ENCODE assay signal across 19 cellular contexts in the genomic region with DNA sequence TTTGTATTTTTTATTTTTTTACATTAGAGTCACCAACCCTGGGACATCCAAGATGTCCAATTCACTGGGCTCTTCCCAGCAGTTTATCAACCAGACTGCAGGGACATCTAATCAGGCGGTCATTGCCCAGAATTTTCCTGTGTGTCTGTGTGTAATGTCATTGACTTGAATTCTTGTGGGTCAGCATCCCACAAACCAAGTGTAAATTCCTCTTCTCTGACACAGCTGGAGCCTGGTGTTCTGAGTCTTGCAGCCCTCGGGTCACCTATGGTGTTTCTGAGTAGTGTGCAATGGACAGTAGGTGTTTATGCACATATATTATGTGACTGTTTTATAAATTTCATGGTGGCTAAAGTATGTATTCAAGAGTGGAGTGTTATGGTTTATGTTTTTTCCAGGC.
A peak's percentile ranks its signal among the peaks of the same experiment; 100 is the strongest.
DNase-seq lines count a peak whose midpoint lies in the region; ATAC-seq and TF ChIP-seq lines count a peak whose summit lies in the region.
"Had no signal": no experiment of that assay in that cellular context is flagged by ENCODE, and none has a peak within 500 bp of the region (broad histone marks: within the 10 kb centered on the region; RNA-seq: fewer than 3 reads in every experiment).

No MANE protein-coding gene starts in this region.

- no peak overlapping the region for H3K9ac ChIP-seq in mesenchymal stem cell (ENCODE audit: low read length)
- H3K9ac ChIP-seq: BLaER1 had no signal

- peaks cover 3% of the 10 kb centered on the region for H3K9me3 Mint-ChIP-seq in chondrocyte (ENCODE audit: low read depth)
- peaks cover 17% of the 10 kb centered on the region for H3K9me3 Mint-ChIP-seq in activated CD8-positive, alpha-beta T cell treated with anti-CD3 and anti-CD28 coated beads, Interleukin-2, amount 10 ng/mL, durations not matched to agents 7 days and 5 days (ENCODE audit: insufficient read depth)

- no peak overlapping the region for H4K8ac ChIP-seq in mesenchymal stem cell (ENCODE audit: low read length)

- H3K14ac ChIP-seq in mesenchymal stem cell (ENCODE audit: low read length in 2 of 2), result no peak overlapping the region

- H3K36me3 ChIP-seq in BJ (ENCODE audit: control insufficient read depth, insufficient read depth, low read length), result no peaks in the 10 kb centered on the region
- H3K36me3 ChIP-seq in mesenchymal stem cell (ENCODE audit: control insufficient read depth in 1 of 2, insufficient read depth in 2 of 2, low read depth in 1 of 2, low read length in 2 of 2), result no peaks in the 10 kb centered on the region
- no peaks in the 10 kb centered on the region for H3K36me3 ChIP-seq in testis (ENCODE audit: low read depth, missing control alignments)
- H3K36me3 ChIP-seq: BLaER1 had no signal

- no peak overlapping the region for H2BK12ac ChIP-seq in mesenchymal stem cell (ENCODE audit: low read length in 2 of 2)

- DNase-seq in BJ (ENCODE audit: low read depth), result peak; percentile 28
- peak; percentile 62 for DNase-seq in LHCN-M2 (ENCODE audit: low read depth)
- DNase-seq in chondrocyte (ENCODE audit: low spot score), result no peak
- DNase-seq in mesenchymal stem cell, result peak; percentile 79
- DNase-seq in activated CD8-positive, alpha-beta T cell treated with anti-CD3 and anti-CD28 coated beads, Interleukin-2, amount 10 ng/mL, durations not matched to agents 7 days and 5 days, result no peak
- no peak for DNase-seq in activated T-cell treated with anti-CD3 and anti-CD28 coated beads, Interleukin-2, amount 50 U/mL, for 48 hours
- DNase-seq in testis, result no peak
- DNase-seq in iPS-NIHi7 (ENCODE audit: extremely low spot score), result no peak
- DNase-seq: activated CD4-positive, alpha-beta memory T cell treated with anti-CD3 and anti-CD28 coated beads, Interleukin-2, amount 10 ng/mL, durations not matched to agents 7 days and 5 days; naive thymus-derived CD4-positive, alpha-beta T cell; NCI-H1105; NCI-H2107; NCI-H510A treated with DMSO at 0.1 percent for 48 hours; SHP77 treated with DMSO at 0.1 percent for 48 hours; stimulated activated CD4-positive, alpha-beta T cell treated with anti-CD3 and anti-CD28 coated beads, Interleukin-4, amount 100 ng/mL, for 1 hour; T-helper 2 cell had no signal

- no peak overlapping the region for H2AFZ ChIP-seq in mesenchymal stem cell (ENCODE audit: low read depth, low read length)

- H2BK5ac ChIP-seq in mesenchymal stem cell (ENCODE audit: low read depth, low read length, poor library complexity, severe bottlenecking), result no peak overlapping the region

- CTCF ChIA-PET in BJ (lab: Yijun Ruan, JAX), result no interaction called here
- CTCF ChIA-PET in activated CD8-positive, alpha-beta T cell treated with anti-CD3 and anti-CD28 coated beads, Interleukin-2, amount 10 ng/mL, durations not matched to agents 7 days and 5 days (lab: Charles Lee), result no interaction called here

- no peak overlapping the region for H2BK15ac ChIP-seq in mesenchymal stem cell (ENCODE audit: low read depth, poor library complexity, severe bottlenecking)

- 31% methylated on average over 1 of the region's 2 CpGs for WGBS in mesenchymal stem cell
- WGBS in testis, 2 donors, result 89 to 95% methylated on average over 2 of the region's 2 CpGs

- H3K27me3 ChIP-seq in BJ (ENCODE audit: control insufficient read depth, insufficient read depth, low read length) (no peaks in the 10 kb centered on the region), mesenchymal stem cell (ENCODE audit: control insufficient read depth in 1 of 2, insufficient read depth in 1 of 2, low read length in 2 of 2) (no peaks in the 10 kb centered on the region), testis (no peaks in the 10 kb centered on the region)
- H3K27me3 ChIP-seq: BLaER1 had no signal

- peak overlapping the region; percentile 4 for H3K27ac ChIP-seq in mesenchymal stem cell (ENCODE audit: low read length, poor library complexity, severe bottlenecking)
- H3K27ac ChIP-seq in testis, result no peak overlapping the region
- H3K27ac ChIP-seq: BLaER1 had no signal

- peak overlapping the region; percentile 75 for H3K27ac Mint-ChIP-seq in chondrocyte (ENCODE audit: unreplicated experiment)
- H3K27ac Mint-ChIP-seq in activated CD8-positive, alpha-beta T cell treated with anti-CD3 and anti-CD28 coated beads, Interleukin-2, amount 10 ng/mL, durations not matched to agents 7 days and 5 days, result no peak overlapping the region
- H3K27ac Mint-ChIP-seq: activated CD4-positive, alpha-beta memory T cell treated with anti-CD3 and anti-CD28 coated beads, Interleukin-2, amount 10 ng/mL, durations not matched to agents 7 days and 5 days; activated naive CD4-positive, alpha-beta T cell treated with anti-CD3 and anti-CD28 coated beads, Interleukin-2, amount 50 U/mL, for 72 hours; naive thymus-derived CD4-positive, alpha-beta T cell; WTC11 had no signal

- intact Hi-C loops in testis (cut with DNase I; ENCODE audit: low total_unique reads), result no loop called here

- TF ChIP-seq POLR2A in testis (IDR thresholded peaks at IDR 0.05), result no peak

- H3K4ac ChIP-seq in mesenchymal stem cell (ENCODE audit: low read depth in 1 of 2, low read length in 2 of 2), result no peak overlapping the region

- TF ChIP-seq CTCF in BJ (IDR thresholded peaks at IDR 0.05; ENCODE audit: insufficient read depth, low read depth, low read length), result no peak
- TF ChIP-seq CTCF in chondrocyte (IDR thresholded peaks at IDR 0.05), result no peak
- TF ChIP-seq CTCF in testis (IDR thresholded peaks at IDR 0.05), result no peak

- peaks cover 34% of the 10 kb centered on the region for H3K4me1 Mint-ChIP-seq in chondrocyte (ENCODE audit: low read depth)
- H3K4me1 Mint-ChIP-seq in activated CD8-positive, alpha-beta T cell treated with anti-CD3 and anti-CD28 coated beads, Interleukin-2, amount 10 ng/mL, durations not matched to agents 7 days and 5 days (ENCODE audit: low read depth), result no peaks in the 10 kb centered on the region
- H3K4me1 Mint-ChIP-seq: activated CD4-positive, alpha-beta memory T cell treated with anti-CD3 and anti-CD28 coated beads, Interleukin-2, amount 10 ng/mL, durations not matched to agents 7 days and 5 days; naive thymus-derived CD4-positive, alpha-beta T cell; WTC11 had no signal

- H4K91ac ChIP-seq in mesenchymal stem cell (ENCODE audit: low read length), result no peak overlapping the region

- no peaks in the 10 kb centered on the region for H3K9me3 ChIP-seq in mesenchymal stem cell (ENCODE audit: control insufficient read depth, low read length)
- H3K9me3 ChIP-seq in testis, result no peaks in the 10 kb centered on the region

- H3K36me3 Mint-ChIP-seq in chondrocyte (ENCODE audit: low read depth), result peaks cover 2% of the 10 kb centered on the region
- no peaks in the 10 kb centered on the region for H3K36me3 Mint-ChIP-seq in activated CD8-positive, alpha-beta T cell treated with anti-CD3 and anti-CD28 coated beads, Interleukin-2, amount 10 ng/mL, durations not matched to agents 7 days and 5 days (ENCODE audit: low read depth)
- H3K36me3 Mint-ChIP-seq: naive thymus-derived CD4-positive, alpha-beta T cell had no signal

- H3K18ac ChIP-seq in mesenchymal stem cell (ENCODE audit: low read depth in 1 of 2, low read length in 2 of 2), result no peak overlapping the region

- H3K4me1 ChIP-seq in mesenchymal stem cell (ENCODE audit: control insufficient read depth, insufficient read depth, low read depth, low read length) (no peaks in the 10 kb centered on the region), testis (no peaks in the 10 kb centered on the region)
- H3K4me1 ChIP-seq: BLaER1 had no signal

- no peak overlapping the region for H2AK5ac ChIP-seq in mesenchymal stem cell (ENCODE audit: low read length, severe bottlenecking)

- H3K27me3 Mint-ChIP-seq in chondrocyte (ENCODE audit: low read depth), result no peaks in the 10 kb centered on the region
- H3K27me3 Mint-ChIP-seq in activated CD8-positive, alpha-beta T cell treated with anti-CD3 and anti-CD28 coated beads, Interleukin-2, amount 10 ng/mL, durations not matched to agents 7 days and 5 days (ENCODE audit: low read depth), result no peaks in the 10 kb centered on the region
- H3K27me3 Mint-ChIP-seq: activated CD4-positive, alpha-beta memory T cell treated with anti-CD3 and anti-CD28 coated beads, Interleukin-2, amount 10 ng/mL, durations not matched to agents 7 days and 5 days; naive thymus-derived CD4-positive, alpha-beta T cell had no signal

- no peak overlapping the region for H2BK120ac ChIP-seq in mesenchymal stem cell (ENCODE audit: low read depth, low read length)

- H3K4me2 ChIP-seq in mesenchymal stem cell (ENCODE audit: low read length, poor library complexity, severe bottlenecking), result no peak overlapping the region
- H3K4me2 ChIP-seq: BLaER1 had no signal

- no peaks in the 10 kb centered on the region for H3K79me1 ChIP-seq in mesenchymal stem cell (replicated peaks; ENCODE audit: low read length, poor library complexity, severe bottlenecking)

- POLR2A ChIA-PET in BJ (lab: Charles Lee), result no interaction called here
- POLR2A ChIA-PET in activated CD8-positive, alpha-beta T cell treated with anti-CD3 and anti-CD28 coated beads, Interleukin-2, amount 10 ng/mL, durations not matched to agents 7 days and 5 days (lab: Charles Lee), result no interaction called here

- H3K4me3 ChIP-seq in BJ (ENCODE audit: low read depth, low read length), result no peak overlapping the region
- H3K4me3 ChIP-seq in mesenchymal stem cell (ENCODE audit: insufficient read depth in 1 of 2, low read depth in 1 of 2, low read length in 2 of 2), result no peak overlapping the region
- no peak overlapping the region for H3K4me3 ChIP-seq in testis
- H3K4me3 ChIP-seq: BLaER1 had no signal

- ATAC-seq in activated CD8-positive, alpha-beta T cell treated with anti-CD3 and anti-CD28 coated beads, Interleukin-2, amount 10 ng/mL, durations not matched to agents 7 days and 5 days, result no peak
- ATAC-seq: activated naive CD4-positive, alpha-beta T cell treated with anti-CD3 and anti-CD28 coated beads, Interleukin-2, amount 50 U/mL, for 72 hours; naive thymus-derived CD4-positive, alpha-beta T cell; WTC11 had no signal

- no peak overlapping the region for H3K23ac ChIP-seq in mesenchymal stem cell (ENCODE audit: low read length in 2 of 2)

- no peak overlapping the region for H3K4me3 Mint-ChIP-seq in chondrocyte (ENCODE audit: unreplicated experiment)
- H3K4me3 Mint-ChIP-seq in activated CD8-positive, alpha-beta T cell treated with anti-CD3 and anti-CD28 coated beads, Interleukin-2, amount 10 ng/mL, durations not matched to agents 7 days and 5 days, result no peak overlapping the region
- H3K4me3 Mint-ChIP-seq: activated CD4-positive, alpha-beta memory T cell treated with anti-CD3 and anti-CD28 coated beads, Interleukin-2, amount 10 ng/mL, durations not matched to agents 7 days and 5 days; naive thymus-derived CD4-positive, alpha-beta T cell; WTC11 had no signal

Comparison
In these comparisons a context has a peak if more than half of its experiments do, and no peak if none do; other contexts are left out.
1. DNase-seq: peak in BJ (single experiment), LHCN-M2 (single experiment) and mesenchymal stem cell (single experiment); none in chondrocyte (single experiment), activated CD8-positive, alpha-beta T cell treated with anti-CD3 and anti-CD28 coated beads, Interleukin-2, amount 10 ng/mL, durations not matched to agents 7 days and 5 days (single experiment), activated T-cell treated with anti-CD3 and anti-CD28 coated beads, Interleukin-2, amount 50 U/mL, for 48 hours (0 of 2), testis (single experiment) and iPS-NIHi7 (single experiment).